Comparison of ENCODE assay signal across 8 cellular contexts in genomic region chr4:114659386-114660008, GRCh38.
DNase-seq lines count a peak whose midpoint lies in the region; ATAC-seq, FAIRE-seq and TF ChIP-seq lines count a peak whose summit lies in the region.

No MANE protein-coding gene starts in this region.

- H3K36me3 Mint-ChIP-seq in activated T-cell treated with anti-CD3 and anti-CD28 coated beads, Interleukin-2, amount 50 U/mL, for 24 hours (ENCODE audit: low read depth), result no peaks in the 10 kb centered on the region

- peaks cover 21% of the 10 kb centered on the region for H3K27me3 Mint-ChIP-seq in activated T-cell treated with anti-CD3 and anti-CD28 coated beads, Interleukin-2, amount 50 U/mL, for 24 hours

- H3K4me2 ChIP-seq in parathyroid adenoma (ENCODE audit: low read length), result no peak overlapping the region

- H3K27me3 ChIP-seq in parathyroid adenoma (ENCODE audit: control insufficient read depth, insufficient read depth, low read length), result no peaks in the 10 kb centered on the region

- ATAC-seq in GM19395 (IDR thresholded peaks at IDR 0.05; ENCODE audit: unreplicated experiment) (peak; percentile 93), HG03378 (IDR thresholded peaks at IDR 0.05; ENCODE audit: unreplicated experiment) (peak; percentile 95)

- DNase-seq in DMS53 (lab: John Stamatoyannopoulos, UW) (peak; percentile 81), NCI-H446 (lab: John Stamatoyannopoulos, UW) (peak; percentile 60 to 76), frontal cortex (ENCODE audit: low spot score in 2 of 2) (peak; percentile 8 to 28), GOT3 (lab: John Stamatoyannopoulos, UW) (no peak)
- DNase-seq in activated T-cell treated with anti-CD3 and anti-CD28 coated beads, Interleukin-2, amount 50 U/mL, for 24 hours, result peak; percentile 34

- no peak overlapping the region for H2AFZ ChIP-seq in parathyroid adenoma

- H3K36me3 ChIP-seq in parathyroid adenoma (ENCODE audit: control insufficient read depth, insufficient read depth, low read length), result no peaks in the 10 kb centered on the region

- no peak overlapping the region for H3K27ac Mint-ChIP-seq in activated T-cell treated with anti-CD3 and anti-CD28 coated beads, Interleukin-2, amount 50 U/mL, for 24 hours

- no peak overlapping the region for H3K4me3 ChIP-seq in parathyroid adenoma (ENCODE audit: low read depth, low read length)

- H3K9ac ChIP-seq in parathyroid adenoma, result no peak overlapping the region

- TF ChIP-seq CTCF in parathyroid adenoma (IDR thresholded peaks at IDR 0.05), result peak; percentile 63

- H3K79me2 ChIP-seq in parathyroid adenoma, result no peaks in the 10 kb centered on the region

- no peaks in the 10 kb centered on the region for H3K9me3 Mint-ChIP-seq in activated T-cell treated with anti-CD3 and anti-CD28 coated beads, Interleukin-2, amount 50 U/mL, for 24 hours

- no peaks in the 10 kb centered on the region for H3K4me1 ChIP-seq in parathyroid adenoma

- peak; percentile 88 for FAIRE-seq in frontal cortex (lab: Jason Lieb, UNC)

- H3K27ac ChIP-seq in parathyroid adenoma, result no peak overlapping the region

- H3K4me3 Mint-ChIP-seq in activated T-cell treated with anti-CD3 and anti-CD28 coated beads, Interleukin-2, amount 50 U/mL, for 24 hours, result no peak overlapping the region

- H3K4me1 Mint-ChIP-seq in activated T-cell treated with anti-CD3 and anti-CD28 coated beads, Interleukin-2, amount 50 U/mL, for 24 hours (ENCODE audit: low read depth), result peaks cover 1% of the 10 kb centered on the region

- H3K9me3 ChIP-seq in parathyroid adenoma (ENCODE audit: control insufficient read depth, low read length), result no peaks in the 10 kb centered on the region
